27 cellular contexts compared by ENCODE assay signal in genomic region chr9:93731963-93732362, GRCh38.
"Had no signal": no experiment of that assay in that cellular context is flagged by ENCODE, and none has a peak within 500 bp of the region (broad histone marks: within the 10 kb centered on the region; RNA-seq: fewer than 3 reads in every experiment).

No MANE protein-coding gene starts in this region.

- H3K4me2 ChIP-seq: hepatocyte had no signal

- H3K79me2 ChIP-seq: hepatocyte had no signal

- H3K27ac Mint-ChIP-seq: dendritic cell treated with granulocyte-macrophage colony-stimulating factor and Interleukin-4, amounts not matched to agents 40 ng/mL and 50 ng/mL, for 4 days; memory B cell; natural killer cell; stimulated activated memory B cell treated with anti-CD40 and anti-IgM and Interleukin-4, amounts not matched to agents 10 μg/mL and 1 μg/mL and 100 μg/mL, for 72 hours; type B pancreatic cell had no signal

- H3K9me3 ChIP-seq: testis had no signal

- H3K4me1 ChIP-seq: foreskin keratinocyte, gastroesophageal sphincter, heart left ventricle, psoas muscle, spleen, testis, tibial artery had no signal

- FAIRE-seq: endothelial cell of umbilical vein, kidney had no signal

- H3K27me3 ChIP-seq: hepatocyte, ovary, testis had no signal

- H3K36me3 Mint-ChIP-seq: natural killer cell; stimulated activated memory B cell treated with anti-CD40 and anti-IgM and Interleukin-4, amounts not matched to agents 10 μg/mL and 1 μg/mL and 100 μg/mL, for 72 hours; type B pancreatic cell had no signal

- H3K27ac ChIP-seq: esophagus muscularis mucosa, foreskin keratinocyte, gastroesophageal sphincter, heart left ventricle, hepatocyte, ovary, psoas muscle, skin epidermis, spleen, testis, tibial artery had no signal

- H3K4me3 ChIP-seq: esophagus muscularis mucosa, gastroesophageal sphincter, heart left ventricle, hepatocyte, lung, ovary, psoas muscle, skin epidermis, spleen, testis, tibial artery had no signal

- H3K4me1 Mint-ChIP-seq: memory B cell; natural killer cell; stimulated activated memory B cell treated with anti-CD40 and anti-IgM and Interleukin-4, amounts not matched to agents 10 μg/mL and 1 μg/mL and 100 μg/mL, for 72 hours had no signal

- H3K4me3 Mint-ChIP-seq: dendritic cell treated with granulocyte-macrophage colony-stimulating factor and Interleukin-4, amounts not matched to agents 40 ng/mL and 50 ng/mL, for 4 days; memory B cell; natural killer cell; stimulated activated memory B cell treated with anti-CD40 and anti-IgM and Interleukin-4, amounts not matched to agents 10 μg/mL and 1 μg/mL and 100 μg/mL, for 72 hours; type B pancreatic cell had no signal

- H2AFZ ChIP-seq: hepatocyte had no signal

- DNase-seq: effector CD8-positive, alpha-beta T cell; foreskin keratinocyte; heart left ventricle; kidney; natural killer cell; occipital lobe; ovary; posterior cingulate gyrus; psoas muscle; right cardiac atrium; spleen; stimulated activated CD4-positive, alpha-beta T cell treated with anti-CD3 and anti-CD28 coated beads, Interleukin-4, amount 100 ng/mL, for 4 hours; stimulated activated naive CD8-positive, alpha-beta T cell treated with anti-CD3 and anti-CD28 coated beads, Interleukin-15, Interleukin-2, amounts not matched to agents 100 U/mL and 50 U/mL, for 24 hours; substantia nigra; testis; tibial artery had no signal

- H3K36me3 ChIP-seq: esophagus muscularis mucosa, gastroesophageal sphincter, heart left ventricle, ovary, spleen, tibial artery had no signal

- ATAC-seq: foreskin keratinocyte; gastroesophageal sphincter; heart left ventricle; left lobe of liver; natural killer cell; psoas muscle; right cardiac atrium; stimulated activated memory B cell treated with anti-CD40 and anti-IgM and Interleukin-4, amounts not matched to agents 10 μg/mL and 1 μg/mL and 100 μg/mL, for 72 hours; stimulated activated naive CD8-positive, alpha-beta T cell treated with anti-CD3 and anti-CD28 coated beads, Interleukin-15, Interleukin-2, amounts not matched to agents 100 U/mL and 50 U/mL, for 24 hours had no signal
